1 cellular context compared by ENCODE assay signal in the genomic region with DNA sequence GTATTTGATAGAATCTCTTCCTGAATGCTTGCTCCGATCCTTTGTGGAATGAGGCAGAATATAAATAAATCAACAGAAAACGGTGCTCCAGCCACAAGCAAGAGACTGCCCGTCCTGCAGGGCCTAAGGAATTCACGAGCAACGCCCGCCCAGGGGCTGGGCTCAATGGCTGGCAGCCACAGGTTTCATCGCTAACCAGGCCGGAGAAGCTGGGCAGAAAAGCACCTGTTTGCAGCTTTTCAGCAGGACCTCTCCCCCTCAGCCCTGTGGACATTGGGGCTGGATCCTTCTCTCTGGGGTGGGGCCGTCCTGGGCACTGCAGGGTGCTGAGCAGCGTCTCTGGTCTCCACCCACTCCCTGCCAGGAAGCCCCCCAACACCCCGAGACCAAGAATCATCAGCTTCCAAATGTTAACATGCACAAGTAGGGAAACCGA.
TF ChIP-seq lines count a peak whose summit lies in the region.

No MANE protein-coding gene starts in this region.

TF ChIP-seq in HCT116, 20 proteins besides CTCF, POLR2A, EP300 and RAD21 (continued from another document):
- TF ChIP-seq, protein P1, sequence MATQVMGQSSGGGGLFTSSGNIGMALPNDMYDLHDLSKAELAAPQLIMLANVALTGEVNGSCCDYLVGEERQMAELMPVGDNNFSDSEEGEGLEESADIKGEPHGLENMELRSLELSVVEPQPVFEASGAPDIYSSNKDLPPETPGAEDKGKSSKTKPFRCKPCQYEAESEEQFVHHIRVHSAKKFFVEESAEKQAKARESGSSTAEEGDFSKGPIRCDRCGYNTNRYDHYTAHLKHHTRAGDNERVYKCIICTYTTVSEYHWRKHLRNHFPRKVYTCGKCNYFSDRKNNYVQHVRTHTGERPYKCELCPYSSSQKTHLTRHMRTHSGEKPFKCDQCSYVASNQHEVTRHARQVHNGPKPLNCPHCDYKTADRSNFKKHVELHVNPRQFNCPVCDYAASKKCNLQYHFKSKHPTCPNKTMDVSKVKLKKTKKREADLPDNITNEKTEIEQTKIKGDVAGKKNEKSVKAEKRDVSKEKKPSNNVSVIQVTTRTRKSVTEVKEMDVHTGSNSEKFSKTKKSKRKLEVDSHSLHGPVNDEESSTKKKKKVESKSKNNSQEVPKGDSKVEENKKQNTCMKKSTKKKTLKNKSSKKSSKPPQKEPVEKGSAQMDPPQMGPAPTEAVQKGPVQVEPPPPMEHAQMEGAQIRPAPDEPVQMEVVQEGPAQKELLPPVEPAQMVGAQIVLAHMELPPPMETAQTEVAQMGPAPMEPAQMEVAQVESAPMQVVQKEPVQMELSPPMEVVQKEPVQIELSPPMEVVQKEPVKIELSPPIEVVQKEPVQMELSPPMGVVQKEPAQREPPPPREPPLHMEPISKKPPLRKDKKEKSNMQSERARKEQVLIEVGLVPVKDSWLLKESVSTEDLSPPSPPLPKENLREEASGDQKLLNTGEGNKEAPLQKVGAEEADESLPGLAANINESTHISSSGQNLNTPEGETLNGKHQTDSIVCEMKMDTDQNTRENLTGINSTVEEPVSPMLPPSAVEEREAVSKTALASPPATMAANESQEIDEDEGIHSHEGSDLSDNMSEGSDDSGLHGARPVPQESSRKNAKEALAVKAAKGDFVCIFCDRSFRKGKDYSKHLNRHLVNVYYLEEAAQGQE (IDR thresholded peaks at IDR 0.05; ENCODE audit: low read depth): no peak
- TF ChIP-seq CEBPB (IDR thresholded peaks at IDR 0.05; ENCODE audit: low read depth) (no peak), TCF7L2 (IDR thresholded peaks at IDR 0.05; ENCODE audit: borderline replicate concordance, extremely low read depth, insufficient read depth, insufficient read length) (no peak), SIN3A (IDR thresholded peaks at IDR 0.05; ENCODE audit: low read depth) (no peak), EZH2phosphoT487 (IDR thresholded peaks at IDR 0.05; ENCODE audit: borderline replicate concordance) (no peak), EZH2 (IDR thresholded peaks at IDR 0.05) (no peak), ZFX (IDR thresholded peaks at IDR 0.05) (no peak), JUND (IDR thresholded peaks at IDR 0.05) (no peak; the same call in 1 of the 2 replicates), FOSL1 (IDR thresholded peaks at IDR 0.05; ENCODE audit: low read depth) (no peak)
- TF ChIP-seq, protein P2, sequence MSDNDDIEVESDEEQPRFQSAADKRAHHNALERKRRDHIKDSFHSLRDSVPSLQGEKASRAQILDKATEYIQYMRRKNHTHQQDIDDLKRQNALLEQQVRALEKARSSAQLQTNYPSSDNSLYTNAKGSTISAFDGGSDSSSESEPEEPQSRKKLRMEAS (IDR thresholded peaks at IDR 0.05): no peak
